Comparison of ENCODE assay signal across 28 cellular contexts in genomic region chr7:38554586-38554985, GRCh38.
"Had no signal": no experiment of that assay in that cellular context is flagged by ENCODE, and none has a peak within 500 bp of the region (broad histone marks: within the 10 kb centered on the region; RNA-seq: fewer than 3 reads in every experiment).

No MANE protein-coding gene starts in this region.

- H3K36me3 Mint-ChIP-seq: activated naive CD4-positive, alpha-beta T cell treated with anti-CD3 and anti-CD28 coated beads, Interleukin-2, amount 50 U/mL, for 24 hours had no signal

- H3K9me3 ChIP-seq: adrenal gland, body of pancreas, breast epithelium, MG63, Peyer's patch had no signal

- H3K27me3 ChIP-seq: adrenal gland, body of pancreas, breast epithelium, MG63, Peyer's patch had no signal

- H3K4me1 Mint-ChIP-seq: activated CD4-positive, alpha-beta T cell treated with anti-CD3 and anti-CD28 coated beads, Interleukin-2, amount 10 ng/mL, durations not matched to agents 24 days and 14 days; activated naive CD4-positive, alpha-beta T cell treated with anti-CD3 and anti-CD28 coated beads, Interleukin-2, amount 50 U/mL, for 24 hours had no signal

- DNase-seq: activated CD4-positive, alpha-beta T cell treated with anti-CD3 and anti-CD28 coated beads, Interleukin-2, amount 10 ng/mL, durations not matched to agents 24 days and 14 days; activated CD4-positive, alpha-beta T cell treated with anti-CD3 and anti-CD28 coated beads, Interleukin-2, amount 50 U/mL, for 4 hours; activated CD8-positive, alpha-beta T cell treated with anti-CD3 and anti-CD28 coated beads, Interleukin-2, amount 10 ng/mL, durations not matched to agents 7 days and 5 days; activated gamma-delta T cell; activated naive CD4-positive, alpha-beta T cell treated with Interleukin-2 at 50 U/mL for 16 hours; activated T-cell treated with anti-CD3 and anti-CD28 coated beads, Interleukin-2, amount 50 U/mL, for 24 hours; adrenal gland; body of pancreas; Karpas-422; MG63; NCI-H1048; NCI-H1105 treated with DMSO at 0.1 percent for 48 hours; NCI-H1436 treated with DMSO at 0.1 percent for 48 hours; NCI-H1694 treated with DMSO at 0.1 percent for 48 hours; NCI-H2029; NCI-H345; NCI-H524 treated with DMSO at 0.1 percent for 48 hours; NCI-H748 treated with DMSO at 0.1 percent for 48 hours; NK-92 treated with Interleukin-12 subunit alpha and Interleukin-12 subunit beta, amount 100 ng/mL, for 24 hours; PC-3; Peyer's patch; SIG-M5 had no signal

- H3K36me3 ChIP-seq: adrenal gland, breast epithelium, MG63, Peyer's patch had no signal

- H3K4me3 Mint-ChIP-seq: activated CD4-positive, alpha-beta T cell treated with anti-CD3 and anti-CD28 coated beads, Interleukin-2, amount 10 ng/mL, durations not matched to agents 24 days and 14 days; activated CD8-positive, alpha-beta T cell treated with anti-CD3 and anti-CD28 coated beads, Interleukin-2, amount 10 ng/mL, durations not matched to agents 7 days and 5 days; activated naive CD4-positive, alpha-beta T cell treated with anti-CD3 and anti-CD28 coated beads, Interleukin-2, amount 50 U/mL, for 24 hours; activated T-cell treated with anti-CD3 and anti-CD28 coated beads, Interleukin-2, amount 50 U/mL, for 24 hours; T-helper 1 cell treated with Interleukin-12 subunit alpha and Interleukin-12 subunit beta and Interleukin-4 antibody, amounts not matched to agents 30 μg/mL and 1 μg/mL, for 36 hours; T-helper 2 cell treated with Interferon-gamma antibody and Interleukin-4, amounts not matched to agents 5 μg/mL and 100 μg/mL, for 36 hours had no signal

- H3K4me3 ChIP-seq: adrenal gland, body of pancreas, breast epithelium, MG63, Peyer's patch had no signal

- H3K27me3 Mint-ChIP-seq: activated CD4-positive, alpha-beta T cell treated with anti-CD3 and anti-CD28 coated beads, Interleukin-2, amount 10 ng/mL, durations not matched to agents 24 days and 14 days; activated naive CD4-positive, alpha-beta T cell treated with anti-CD3 and anti-CD28 coated beads, Interleukin-2, amount 50 U/mL, for 24 hours had no signal

- H3K4me1 ChIP-seq: adrenal gland, body of pancreas, breast epithelium, Peyer's patch had no signal

- H3K9me3 Mint-ChIP-seq: activated CD4-positive, alpha-beta T cell treated with anti-CD3 and anti-CD28 coated beads, Interleukin-2, amount 10 ng/mL, durations not matched to agents 24 days and 14 days; activated naive CD4-positive, alpha-beta T cell treated with anti-CD3 and anti-CD28 coated beads, Interleukin-2, amount 50 U/mL, for 24 hours; activated T-cell treated with anti-CD3 and anti-CD28 coated beads, Interleukin-2, amount 50 U/mL, for 24 hours; activated T-helper 2 cell treated with anti-CD3 and anti-CD28 coated beads, Interferon-gamma antibody, Interleukin-2, Interleukin-4, amounts not matched to agents 10 μg/mL and 5 μg/mL and 100 μg/mL, durations not matched to agents 14 hours and 24 hours and 36 hours; T-helper 1 cell treated with Interleukin-12 subunit alpha and Interleukin-12 subunit beta and Interleukin-4 antibody, amounts not matched to agents 30 μg/mL and 1 μg/mL, for 36 hours; T-helper 2 cell treated with Interferon-gamma antibody and Interleukin-4, amounts not matched to agents 5 μg/mL and 100 μg/mL, for 36 hours had no signal

- H3K27ac Mint-ChIP-seq: activated CD4-positive, alpha-beta T cell treated with anti-CD3 and anti-CD28 coated beads, Interleukin-2, amount 10 ng/mL, durations not matched to agents 24 days and 14 days; activated CD8-positive, alpha-beta T cell treated with anti-CD3 and anti-CD28 coated beads, Interleukin-2, amount 10 ng/mL, durations not matched to agents 7 days and 5 days; activated naive CD4-positive, alpha-beta T cell treated with anti-CD3 and anti-CD28 coated beads, Interleukin-2, amount 50 U/mL, for 24 hours; activated T-cell treated with anti-CD3 and anti-CD28 coated beads, Interleukin-2, amount 50 U/mL, for 24 hours; activated T-helper 2 cell treated with anti-CD3 and anti-CD28 coated beads, Interferon-gamma antibody, Interleukin-2, Interleukin-4, amounts not matched to agents 10 μg/mL and 5 μg/mL and 100 μg/mL, durations not matched to agents 14 hours and 24 hours and 36 hours; T-helper 1 cell treated with Interleukin-12 subunit alpha and Interleukin-12 subunit beta and Interleukin-4 antibody, amounts not matched to agents 30 μg/mL and 1 μg/mL, for 36 hours; T-helper 2 cell treated with Interferon-gamma antibody and Interleukin-4, amounts not matched to agents 5 μg/mL and 100 μg/mL, for 36 hours had no signal

- H3K27ac ChIP-seq: adrenal gland, body of pancreas, breast epithelium, Peyer's patch, RWPE1 had no signal
